In the genomic region with DNA sequence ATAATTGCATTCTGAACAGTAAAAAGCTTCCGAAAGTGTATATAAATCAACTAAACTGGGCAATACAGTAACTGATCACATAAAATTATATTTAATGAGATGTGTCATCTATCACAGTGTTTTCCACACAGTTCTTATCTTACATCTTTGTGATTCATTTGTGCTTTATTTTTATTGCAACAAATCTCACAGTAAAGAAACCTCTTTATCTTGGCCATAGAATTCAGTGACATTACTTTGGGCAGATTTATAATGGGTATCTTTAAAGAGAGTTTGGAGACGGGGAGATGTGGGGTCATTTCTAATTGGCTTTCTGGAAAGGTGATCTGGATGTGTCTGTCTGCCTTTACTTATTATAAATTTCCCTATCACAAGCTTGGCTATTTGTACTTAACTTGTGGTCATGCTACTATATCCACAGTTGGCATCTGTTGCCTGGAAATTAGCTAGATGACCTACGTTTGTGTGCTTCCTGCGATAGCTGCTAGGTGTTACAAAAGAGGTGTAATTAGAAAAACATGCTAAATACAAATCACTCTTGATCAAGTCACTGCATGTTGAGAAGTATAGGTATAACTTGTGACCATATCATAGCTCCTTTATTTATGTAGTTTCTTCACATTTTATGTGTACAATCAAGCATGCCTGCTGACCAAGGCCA, we compare ENCODE assay signal across 21 cellular contexts.
DNase-seq lines count a peak whose midpoint lies in the region; ATAC-seq, FAIRE-seq and TF ChIP-seq lines count a peak whose summit lies in the region.
"Had no signal": no experiment of that assay in that cellular context is flagged by ENCODE, and none has a peak within 500 bp of the region (broad histone marks: within the 10 kb centered on the region; RNA-seq: fewer than 3 reads in every experiment).

No MANE protein-coding gene starts in this region.

- FAIRE-seq in keratinocyte (lab: Jason Lieb, UNC): no peak
- FAIRE-seq: urothelium cell line had no signal

- peak overlapping the region; percentile 61 for H3K4me2 ChIP-seq in keratinocyte (ENCODE audit: control insufficient read depth, extremely low read depth, insufficient read depth, low read depth, low read length)

- no peaks in the 10 kb centered on the region for H3K27me3 ChIP-seq in keratinocyte (ENCODE audit: control insufficient read depth, extremely low read depth, insufficient read depth, low read length)
- H3K27me3 ChIP-seq: gastrocnemius medialis had no signal

- peaks cover 14% of the 10 kb centered on the region for H3K79me2 ChIP-seq in keratinocyte (ENCODE audit: control insufficient read depth, insufficient read depth, low read length)
- H3K79me2 ChIP-seq: parathyroid adenoma had no signal

- dilution Hi-C loops in keratinocyte (cut with MboI; ENCODE audit: extremely low pct_ligation_motif_present, low sequenced_read_pairs): no loop called here

- peaks cover 3% of the 10 kb centered on the region for H3K9me3 Mint-ChIP-seq in natural killer cell treated with Interleukin-12 subunit alpha and Interleukin-12 subunit beta and Interleukin-15 and Interleukin-18, amount 100 ng/mL, for 72 hours
- H3K9me3 Mint-ChIP-seq in natural killer cell (no peaks in the 10 kb centered on the region), activated B cell treated with CpG ODN at 0.5 μM for 24 hours (peaks cover 2% of the 10 kb centered on the region), type B pancreatic cell (peaks cover 11% of the 10 kb centered on the region), glutamatergic neuron (ENCODE audit: unreplicated experiment) (peaks cover 2% of the 10 kb centered on the region)

- peaks cover 56 to 76% of the 10 kb centered on the region in 2 donors for H3K4me1 Mint-ChIP-seq in natural killer cell treated with Interleukin-12 subunit alpha and Interleukin-12 subunit beta and Interleukin-15 and Interleukin-18, amount 100 ng/mL, for 72 hours (ENCODE audit: low read depth in 2 of 2)
- peaks cover 52 to 60% of the 10 kb centered on the region in 2 donors for H3K4me1 Mint-ChIP-seq in natural killer cell
- peaks cover 89% of the 10 kb centered on the region for H3K4me1 Mint-ChIP-seq in activated B cell treated with CpG ODN at 0.5 μM for 24 hours
- H3K4me1 Mint-ChIP-seq in type B pancreatic cell (ENCODE audit: unreplicated experiment): peaks cover 30% of the 10 kb centered on the region
- H3K4me1 Mint-ChIP-seq in glutamatergic neuron (ENCODE audit: low read depth, unreplicated experiment): peaks cover 3% of the 10 kb centered on the region

- H2AFZ ChIP-seq in keratinocyte (ENCODE audit: control insufficient read depth, low read length): no peak overlapping the region
- H2AFZ ChIP-seq: parathyroid adenoma had no signal

- CTCF ChIA-PET in activated B cell treated with CpG ODN at 0.5 μM for 24 hours (lab: Charles Lee): interaction anchor here (1.1 to 2.1 kb wide), 6 partner anchors 9 to 274 kb away, joined by 3 to 9 read pairs (median 4); no protein-coding TSS in a partner anchor

- peaks cover 5% of the 10 kb centered on the region for H3K9me3 ChIP-seq in keratinocyte (ENCODE audit: control insufficient read depth, low read depth, low read length)
- H3K9me3 ChIP-seq: gastrocnemius medialis, left ventricle myocardium inferior had no signal

- no peak for TF ChIP-seq CTCF in natural killer cell (IDR thresholded peaks at IDR 0.05)
- no peak for TF ChIP-seq CTCF in activated B cell treated with CpG ODN at 0.5 μM for 24 hours (IDR thresholded peaks at IDR 0.05)
- TF ChIP-seq CTCF in keratinocyte (optimal IDR thresholded peaks at IDR 0.05 in 1 of 3, IDR thresholded peaks at IDR 0.05 in 1 of 3, conservative IDR thresholded peaks at IDR 0.05 in 1 of 3; ENCODE audit: extremely low read depth in 1 of 3, insufficient read depth in 2 of 3, low read length in 3 of 3): no peak
- TF ChIP-seq CTCF in type B pancreatic cell (conservative IDR thresholded peaks at IDR 0.05): no peak
- TF ChIP-seq CTCF in glutamatergic neuron (IDR thresholded peaks at IDR 0.05; ENCODE audit: partially characterized antibody, unreplicated experiment): no peak

- no peak overlapping the region for H3K4me3 ChIP-seq in keratinocyte (ENCODE audit: control insufficient read depth in 2 of 3, extremely low read depth in 1 of 3, insufficient read depth in 2 of 3, low read depth in 1 of 3, low read length in 3 of 3)
- H3K4me3 ChIP-seq: gastrocnemius medialis, left ventricle myocardium inferior had no signal

- POLR2A ChIA-PET in activated B cell treated with CpG ODN at 0.5 μM for 24 hours (lab: Charles Lee): interaction anchor here (0.6 to 18.5 kb wide), 12 partner anchors 8 to 1763 kb away, joined by 3 to 382 read pairs (median 4); a partner anchor contains a TSS

- H3K4me1 ChIP-seq in keratinocyte (ENCODE audit: control insufficient read depth, extremely low read depth, insufficient read depth, low read length): peaks cover 68% of the 10 kb centered on the region
- H3K4me1 ChIP-seq: parathyroid adenoma had no signal

- ATAC-seq in natural killer cell treated with Interleukin-12 subunit alpha and Interleukin-12 subunit beta and Interleukin-15 and Interleukin-18, amount 100 ng/mL, for 72 hours: no peak
- ATAC-seq in natural killer cell: no peak
- ATAC-seq in activated B cell treated with CpG ODN at 0.5 μM for 24 hours (ENCODE audit: low read depth): no peak
- ATAC-seq: gastrocnemius medialis had no signal

- no peaks in the 10 kb centered on the region for H4K20me1 ChIP-seq in keratinocyte (ENCODE audit: control insufficient read depth, extremely low read depth, insufficient read depth, low read length)

- H3K27ac Mint-ChIP-seq in natural killer cell treated with Interleukin-12 subunit alpha and Interleukin-12 subunit beta and Interleukin-15 and Interleukin-18, amount 100 ng/mL, for 72 hours: peak overlapping the region; percentile 89 to 92
- H3K27ac Mint-ChIP-seq in natural killer cell: peak overlapping the region in 1 of 2 donors; percentile 59
- H3K27ac Mint-ChIP-seq in activated B cell treated with CpG ODN at 0.5 μM for 24 hours: peak overlapping the region; percentile 71
- H3K27ac Mint-ChIP-seq in type B pancreatic cell: peak overlapping the region; percentile 19
- no peak overlapping the region for H3K27ac Mint-ChIP-seq in glutamatergic neuron (ENCODE audit: unreplicated experiment)

- peak overlapping the region; percentile 5 for H3K4me3 Mint-ChIP-seq in natural killer cell treated with Interleukin-12 subunit alpha and Interleukin-12 subunit beta and Interleukin-15 and Interleukin-18, amount 100 ng/mL, for 72 hours
- H3K4me3 Mint-ChIP-seq in natural killer cell (no peak overlapping the region), activated B cell treated with CpG ODN at 0.5 μM for 24 hours (no peak overlapping the region), type B pancreatic cell (no peak overlapping the region), glutamatergic neuron (ENCODE audit: unreplicated experiment) (no peak overlapping the region)
- H3K4me3 Mint-ChIP-seq: brain had no signal

- no peaks in the 10 kb centered on the region for H3K27me3 Mint-ChIP-seq in natural killer cell treated with Interleukin-12 subunit alpha and Interleukin-12 subunit beta and Interleukin-15 and Interleukin-18, amount 100 ng/mL, for 72 hours
- H3K27me3 Mint-ChIP-seq in natural killer cell (ENCODE audit: low read depth in 2 of 2) (no peaks in the 10 kb centered on the region), activated B cell treated with CpG ODN at 0.5 μM for 24 hours (no peaks in the 10 kb centered on the region), type B pancreatic cell (no peaks in the 10 kb centered on the region), glutamatergic neuron (ENCODE audit: unreplicated experiment) (peaks cover 3% of the 10 kb centered on the region)
- H3K27me3 Mint-ChIP-seq: brain had no signal

- peaks cover 22% of the 10 kb centered on the region for H3K36me3 Mint-ChIP-seq in natural killer cell treated with Interleukin-12 subunit alpha and Interleukin-12 subunit beta and Interleukin-15 and Interleukin-18, amount 100 ng/mL, for 72 hours
- no peaks in the 10 kb centered on the region for H3K36me3 Mint-ChIP-seq in natural killer cell
- H3K36me3 Mint-ChIP-seq in activated B cell treated with CpG ODN at 0.5 μM for 24 hours (ENCODE audit: low read depth): peaks cover 58% of the 10 kb centered on the region
- H3K36me3 Mint-ChIP-seq in type B pancreatic cell: peaks cover 36% of the 10 kb centered on the region
- peaks cover 8% of the 10 kb centered on the region for H3K36me3 Mint-ChIP-seq in glutamatergic neuron (ENCODE audit: unreplicated experiment)

- H3K9ac ChIP-seq in keratinocyte (ENCODE audit: control insufficient read depth, extremely low read depth, insufficient read depth, low read length): no peak overlapping the region
- H3K9ac ChIP-seq: parathyroid adenoma had no signal

- H3K27ac ChIP-seq in keratinocyte (ENCODE audit: control insufficient read depth, insufficient read depth, low read length): peak overlapping the region; percentile 86
- H3K27ac ChIP-seq: gastrocnemius medialis, left ventricle myocardium inferior, parathyroid adenoma had no signal

- H3K9me1 ChIP-seq in keratinocyte (ENCODE audit: control insufficient read depth, extremely low read depth, insufficient read depth, low read length): no peaks in the 10 kb centered on the region

- no peak for DNase-seq in natural killer cell treated with Interleukin-12 subunit alpha and Interleukin-12 subunit beta and Interleukin-15 and Interleukin-18, amount 100 ng/mL, for 72 hours (ENCODE audit: low spot score)
- DNase-seq in natural killer cell (no peak), activated B cell treated with CpG ODN at 0.5 μM for 24 hours (no peak), keratinocyte (ENCODE audit: low read depth, low spot score) (no peak), type B pancreatic cell (ENCODE audit: extremely low spot score, unreplicated experiment) (no peak), T-helper 2 cell (no peak), kidney glomerular epithelial cell (lab: John Stamatoyannopoulos, UW) (no peak), glutamatergic neuron (no peak)
- DNase-seq: activated CD4-positive, alpha-beta T cell treated with anti-CD3 and anti-CD28 coated beads for 4 hours; activated CD8-positive, alpha-beta memory T cell treated with anti-CD3 and anti-CD28 coated beads, Interleukin-2, amount 50 U/mL, for 4 hours; activated naive CD4-positive, alpha-beta T cell treated with Interleukin-2 at 50 U/mL for 16 hours; COR-L47; cortex of kidney; gastrocnemius medialis; Kasumi-1; left ventricle myocardium inferior; NCI-H1436 treated with DMSO at 0.1 percent for 48 hours; stimulated activated CD4-positive, alpha-beta T cell treated with anti-CD3 and anti-CD28 coated beads, Interleukin-4, amount 100 ng/mL, for 1 hour had no signal

- intact Hi-C loops in natural killer cell (cut with micrococcal nuclease) (no loop called here), activated B cell treated with CpG ODN at 0.5 μM for 24 hours (cut with micrococcal nuclease) (no loop called here)

- no peaks in the 10 kb centered on the region for H3K36me3 ChIP-seq in keratinocyte (ENCODE audit: control insufficient read depth in 2 of 2, extremely low read depth in 1 of 2, insufficient read depth in 2 of 2, low read length in 2 of 2)
- H3K36me3 ChIP-seq: gastrocnemius medialis, left ventricle myocardium inferior had no signal
